19 cellular contexts compared by ENCODE assay signal in the genomic region with DNA sequence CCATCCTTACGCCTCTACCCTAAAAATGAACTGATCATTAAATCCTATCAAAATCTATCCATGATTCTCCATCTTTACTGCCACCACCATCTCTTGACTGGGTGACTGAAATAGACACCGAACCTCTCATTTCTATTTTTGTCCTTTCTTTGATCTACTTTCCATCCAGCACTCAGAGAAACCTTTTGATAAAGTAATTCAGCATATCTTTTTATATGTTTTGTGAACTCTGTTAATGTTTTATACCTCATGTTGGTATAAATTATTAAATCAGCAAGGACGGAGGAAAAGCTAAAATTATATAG. TPM values are rescaled to one million over a fixed set of nuclear protein-coding genes. Genes with fewer than 3 reads are reported as not detected.
DNase-seq lines count a peak whose midpoint lies in the region; ATAC-seq lines count a peak whose summit lies in the region.
"Had no signal": no experiment of that assay in that cellular context is flagged by ENCODE, and none has a peak within 500 bp of the region (broad histone marks: within the 10 kb centered on the region; RNA-seq: fewer than 3 reads in every experiment).

No MANE protein-coding gene starts in this region.

- ATAC-seq in GM21423 (IDR thresholded peaks at IDR 0.05; ENCODE audit: unreplicated experiment): peak; percentile 9
- peak; percentile 31 for ATAC-seq in activated T-helper 17 cell treated with anti-CD3 and anti-CD28 coated beads, Interleukin-2, amount 50 U/mL, for 72 hours (replicated peaks)
- ATAC-seq in natural killer cell treated with Interleukin-12 subunit alpha and Interleukin-12 subunit beta and Interleukin-15 and Interleukin-18, amount 100 ng/mL, for 72 hours: no peak
- no peak for ATAC-seq in HG03280 (IDR thresholded peaks at IDR 0.05; ENCODE audit: unreplicated experiment)
- ATAC-seq: body of pancreas, Panc1 had no signal

- peaks cover 44% of the 10 kb centered on the region for H3K4me1 Mint-ChIP-seq in activated CD4-positive, alpha-beta T cell treated with anti-CD3 and anti-CD28 coated beads, Interleukin-2, amount 10 ng/mL, durations not matched to agents 24 days and 14 days
- peaks cover 25% of the 10 kb centered on the region for H3K4me1 Mint-ChIP-seq in activated T-helper 17 cell treated with anti-CD3 and anti-CD28 coated beads, Interleukin-2, amount 50 U/mL, for 72 hours
- peaks cover 12 to 24% of the 10 kb centered on the region in 2 donors for H3K4me1 Mint-ChIP-seq in natural killer cell treated with Interleukin-12 subunit alpha and Interleukin-12 subunit beta and Interleukin-15 and Interleukin-18, amount 100 ng/mL, for 72 hours (ENCODE audit: low read depth in 2 of 2)
- H3K4me1 Mint-ChIP-seq: neural crest cell had no signal

- peaks cover under 1% of the 10 kb centered on the region for H3K9me3 Mint-ChIP-seq in activated CD4-positive, alpha-beta T cell treated with anti-CD3 and anti-CD28 coated beads, Interleukin-2, amount 10 ng/mL, durations not matched to agents 24 days and 14 days
- no peaks in the 10 kb centered on the region for H3K9me3 Mint-ChIP-seq in activated T-helper 17 cell treated with anti-CD3 and anti-CD28 coated beads, Interleukin-2, amount 50 U/mL, for 72 hours
- H3K9me3 Mint-ChIP-seq in natural killer cell treated with Interleukin-12 subunit alpha and Interleukin-12 subunit beta and Interleukin-15 and Interleukin-18, amount 100 ng/mL, for 72 hours: no peaks in the 10 kb centered on the region
- H3K9me3 Mint-ChIP-seq: GM23338 had no signal

- H3K4me3 Mint-ChIP-seq in activated CD4-positive, alpha-beta T cell treated with anti-CD3 and anti-CD28 coated beads, Interleukin-2, amount 10 ng/mL, durations not matched to agents 24 days and 14 days: peak overlapping the region; percentile 60
- H3K4me3 Mint-ChIP-seq in activated T-helper 17 cell treated with anti-CD3 and anti-CD28 coated beads, Interleukin-2, amount 50 U/mL, for 72 hours: peak overlapping the region; percentile 64
- peak overlapping the region; percentile 83 for H3K4me3 Mint-ChIP-seq in natural killer cell treated with Interleukin-12 subunit alpha and Interleukin-12 subunit beta and Interleukin-15 and Interleukin-18, amount 100 ng/mL, for 72 hours
- H3K4me3 Mint-ChIP-seq: GM23338, neural crest cell had no signal

- H3K27me3 Mint-ChIP-seq in activated CD4-positive, alpha-beta T cell treated with anti-CD3 and anti-CD28 coated beads, Interleukin-2, amount 10 ng/mL, durations not matched to agents 24 days and 14 days: no peaks in the 10 kb centered on the region
- no peaks in the 10 kb centered on the region for H3K27me3 Mint-ChIP-seq in activated T-helper 17 cell treated with anti-CD3 and anti-CD28 coated beads, Interleukin-2, amount 50 U/mL, for 72 hours
- no peaks in the 10 kb centered on the region for H3K27me3 Mint-ChIP-seq in natural killer cell treated with Interleukin-12 subunit alpha and Interleukin-12 subunit beta and Interleukin-15 and Interleukin-18, amount 100 ng/mL, for 72 hours

- H3K36me3 Mint-ChIP-seq in activated CD4-positive, alpha-beta T cell treated with anti-CD3 and anti-CD28 coated beads, Interleukin-2, amount 10 ng/mL, durations not matched to agents 24 days and 14 days (ENCODE audit: low read depth): peaks cover 32% of the 10 kb centered on the region
- H3K36me3 Mint-ChIP-seq in activated T-helper 17 cell treated with anti-CD3 and anti-CD28 coated beads, Interleukin-2, amount 50 U/mL, for 72 hours (ENCODE audit: low read depth): no peaks in the 10 kb centered on the region
- no peaks in the 10 kb centered on the region for H3K36me3 Mint-ChIP-seq in natural killer cell treated with Interleukin-12 subunit alpha and Interleukin-12 subunit beta and Interleukin-15 and Interleukin-18, amount 100 ng/mL, for 72 hours

- intact Hi-C loops in activated CD4-positive, alpha-beta T cell treated with anti-CD3 and anti-CD28 coated beads, Interleukin-2, amount 10 ng/mL, durations not matched to agents 24 days and 14 days (cut with micrococcal nuclease): loop anchor here (1.0 to 5.0 kb wide), 3 partner anchors 13 to 125 kb away; partner anchors contain the start of gene PCNX2

- peak overlapping the region; percentile 80 for H3K27ac Mint-ChIP-seq in activated CD4-positive, alpha-beta T cell treated with anti-CD3 and anti-CD28 coated beads, Interleukin-2, amount 10 ng/mL, durations not matched to agents 24 days and 14 days
- H3K27ac Mint-ChIP-seq in activated T-helper 17 cell treated with anti-CD3 and anti-CD28 coated beads, Interleukin-2, amount 50 U/mL, for 72 hours: peak overlapping the region; percentile 73
- H3K27ac Mint-ChIP-seq in natural killer cell treated with Interleukin-12 subunit alpha and Interleukin-12 subunit beta and Interleukin-15 and Interleukin-18, amount 100 ng/mL, for 72 hours: peak overlapping the region; percentile 48 to 68

- DNase-seq in activated CD4-positive, alpha-beta T cell treated with anti-CD3 and anti-CD28 coated beads, Interleukin-2, amount 10 ng/mL, durations not matched to agents 24 days and 14 days: no peak
- DNase-seq in activated CD4-positive, alpha-beta T cell treated with anti-CD3 and anti-CD28 coated beads, Interleukin-2, amount 50 U/mL, for 48 hours: no peak
- DNase-seq in natural killer cell treated with Interleukin-12 subunit alpha and Interleukin-12 subunit beta and Interleukin-15 and Interleukin-18, amount 100 ng/mL, for 72 hours (ENCODE audit: low spot score): no peak
- no peak for DNase-seq in RPMI8226
- no peak for DNase-seq in T1000 (lab: John Stamatoyannopoulos, UW)
- DNase-seq: activated gamma-delta T cell, hypothalamus, kidney glomerular epithelial cell, mesendoderm, NCI-H1436, NCI-H82, SK-N-SH had no signal

RNA-seq across cellular contexts. Expression of gene PCNX2, which starts 13.0 kb away (rescaled TPM):
- 25.0 and 29.5 TPM in 2 replicates for total RNA-seq in activated CD4-positive, alpha-beta T cell treated with anti-CD3 and anti-CD28 coated beads, Interleukin-2, amount 10 ng/mL, durations not matched to agents 24 days and 14 days
- 10 to 100 TPM; 21.3 to 25.9 TPM for total RNA-seq in activated T-helper 17 cell treated with anti-CD3 and anti-CD28 coated beads, Interleukin-2, amount 50 U/mL, for 72 hours
- total RNA-seq in natural killer cell treated with Interleukin-12 subunit alpha and Interleukin-12 subunit beta and Interleukin-15 and Interleukin-18, amount 100 ng/mL, for 72 hours: 10 to 100 TPM in 1 of 2 donors, 1 to 10 TPM in 1; 7.1 to 30.8 TPM

RNA-seq across cellular contexts. Expression of gene MAP3K21, which starts 45.0 kb away (rescaled TPM):
- total RNA-seq in activated CD4-positive, alpha-beta T cell treated with anti-CD3 and anti-CD28 coated beads, Interleukin-2, amount 10 ng/mL, durations not matched to agents 24 days and 14 days: 1.5 and 1.6 TPM in 2 replicates
- total RNA-seq in activated T-helper 17 cell treated with anti-CD3 and anti-CD28 coated beads, Interleukin-2, amount 50 U/mL, for 72 hours: 10 to 100 TPM in 1 of 2 donors, 1 to 10 TPM in 1; 7.3 to 17.7 TPM
- 1 to 10 TPM in 1 of 2 donors, under 1 TPM in 1; 0.64 to 3.0 TPM for total RNA-seq in natural killer cell treated with Interleukin-12 subunit alpha and Interleukin-12 subunit beta and Interleukin-15 and Interleukin-18, amount 100 ng/mL, for 72 hours

Comparison
In these comparisons a context has a peak if more than half of its experiments do, and no peak if none do; other contexts are left out.
1. ATAC-seq: peak in GM21423 (single experiment) and activated T-helper 17 cell treated with anti-CD3 and anti-CD28 coated beads, Interleukin-2, amount 50 U/mL, for 72 hours (single experiment); none in natural killer cell treated with Interleukin-12 subunit alpha and Interleukin-12 subunit beta and Interleukin-15 and Interleukin-18, amount 100 ng/mL, for 72 hours (0 of 2) and HG03280 (single experiment).
2. Peak in every context shown above with its lines, with median percentiles within 50 percentile points of each other: H3K27ac Mint-ChIP-seq and H3K4me3 Mint-ChIP-seq.